Comparison of ENCODE assay signal across 8 cellular contexts in the genomic region with DNA sequence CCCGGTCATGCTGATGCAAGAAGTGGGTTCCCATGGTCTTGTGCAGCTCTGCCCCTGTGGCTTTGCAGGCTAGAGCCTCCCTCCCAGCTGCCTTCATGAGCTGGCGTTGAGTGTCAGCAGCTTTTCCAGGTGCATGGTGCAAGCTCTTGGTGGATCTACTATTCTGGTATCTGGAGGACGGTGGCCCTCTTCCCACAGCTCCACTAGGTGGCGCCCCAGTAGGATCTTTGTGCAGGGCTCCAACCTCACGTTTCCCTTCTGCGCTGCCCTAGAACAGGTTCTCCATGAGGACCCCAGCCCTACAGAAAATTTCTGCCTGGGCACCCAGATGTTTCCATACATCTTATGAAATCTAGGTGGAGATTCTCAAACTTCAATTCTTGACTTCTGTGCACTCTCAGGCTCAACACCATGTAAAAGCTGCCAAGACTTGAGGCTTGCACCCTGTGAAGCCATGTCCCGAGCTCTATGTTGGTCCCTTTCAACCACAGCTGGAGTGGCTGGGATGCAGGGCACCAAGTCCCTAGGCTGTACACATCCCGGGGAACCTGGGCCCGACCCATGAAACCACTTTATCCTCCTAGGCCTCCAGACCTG.
A peak's percentile ranks its signal among the peaks of the same experiment; 100 is the strongest.
DNase-seq lines count a peak whose midpoint lies in the region; ATAC-seq, FAIRE-seq and TF ChIP-seq lines count a peak whose summit lies in the region.

No MANE protein-coding gene starts in this region.

- H3K9me3 ChIP-seq in small intestine (ENCODE audit: control insufficient read depth, low read depth), result no peaks in the 10 kb centered on the region

- no peak overlapping the region for H3K27ac ChIP-seq in small intestine (ENCODE audit: low read depth in 1 of 2, low read length in 1 of 2)

- no peaks in the 10 kb centered on the region for H3K9me3 Mint-ChIP-seq in glutamatergic neuron (ENCODE audit: unreplicated experiment)

- H3K4me1 Mint-ChIP-seq in glutamatergic neuron (ENCODE audit: low read depth, unreplicated experiment), result no peaks in the 10 kb centered on the region

- H3K36me3 ChIP-seq in small intestine (ENCODE audit: control insufficient read depth in 2 of 2, insufficient read depth in 2 of 2, low read length in 2 of 2), result no peaks in the 10 kb centered on the region

- no peaks in the 10 kb centered on the region for H3K27me3 ChIP-seq in small intestine (ENCODE audit: control insufficient read depth in 2 of 2, insufficient read depth in 2 of 2, low read length in 2 of 2)

- peak; percentile 9 for DNase-seq in AG08396 (ENCODE audit: low spot score)
- DNase-seq in RPMI7951 (ENCODE audit: low read depth), result peak; percentile 47
- peak; percentile 56 to 57 for DNase-seq in activated T-helper 1 cell treated with anti-CD3 and anti-CD28 coated beads, Interleukin-2, amount 50 U/mL, for 16 hours (ENCODE audit: low read depth in 1 of 2, low spot score in 1 of 2)
- DNase-seq in glutamatergic neuron, result peak; percentile 67
- peak; percentile 59 for DNase-seq in small intestine
- no peak for DNase-seq in iPS-NIHi7 (ENCODE audit: extremely low spot score)

- no peak overlapping the region for H3K4me3 Mint-ChIP-seq in glutamatergic neuron (ENCODE audit: unreplicated experiment)

- no peak overlapping the region for H3K4me3 ChIP-seq in small intestine (ENCODE audit: low read depth in 1 of 2, low read length in 2 of 2)

- WGBS in small intestine, 3 donors, result 41 to 50% (median 44%) methylated on average over 9 of the region's 9 CpGs

- ATAC-seq in GM18517 (IDR thresholded peaks at IDR 0.05; ENCODE audit: unreplicated experiment), result peak; percentile 73
- peak; percentile 96 for ATAC-seq in HG03103 (IDR thresholded peaks at IDR 0.05; ENCODE audit: low read depth, unreplicated experiment)

- no peaks in the 10 kb centered on the region for H3K27me3 Mint-ChIP-seq in glutamatergic neuron (ENCODE audit: unreplicated experiment)

- peak; percentile 60 for TF ChIP-seq CTCF in glutamatergic neuron (IDR thresholded peaks at IDR 0.05; ENCODE audit: partially characterized antibody, unreplicated experiment)

- no peaks in the 10 kb centered on the region for H3K4me1 ChIP-seq in small intestine (ENCODE audit: control insufficient read depth in 2 of 2, insufficient read depth in 1 of 2, low read depth in 1 of 2, low read length in 1 of 2)

- H3K36me3 Mint-ChIP-seq in glutamatergic neuron (ENCODE audit: unreplicated experiment), result no peaks in the 10 kb centered on the region

- no peak overlapping the region for H3K27ac Mint-ChIP-seq in glutamatergic neuron (ENCODE audit: unreplicated experiment)

- no peak for FAIRE-seq in small intestine (lab: Jason Lieb, UNC)
